ENCODE assay signal across 8 cellular contexts in genomic region chr9:127224178-127224882, GRCh38. TPM values are rescaled to one million over a fixed set of nuclear protein-coding genes. Genes with fewer than 3 reads are reported as not detected.
DNase-seq lines count a peak whose midpoint lies in the region; TF ChIP-seq lines count a peak whose summit lies in the region.

No MANE protein-coding gene starts in this region.

- H3K9me3 Mint-ChIP-seq in activated naive CD4-positive, alpha-beta T cell treated with anti-CD3 and anti-CD28 coated beads, Interleukin-2, amount 10 ng/mL, durations not matched to agents 7 days and 5 days = no peaks in the 10 kb centered on the region

- TF ChIP-seq CTCF in DOHH2 (IDR thresholded peaks at IDR 0.05; ENCODE audit: low read depth, low read length, poor library complexity, severe bottlenecking) (no peak), neutrophil (IDR thresholded peaks at IDR 0.05) (no peak)

- in situ Hi-C loops in GM23248 (cut with MboI) = no loop called here

- H3K4me1 Mint-ChIP-seq in activated naive CD4-positive, alpha-beta T cell treated with anti-CD3 and anti-CD28 coated beads, Interleukin-2, amount 10 ng/mL, durations not matched to agents 7 days and 5 days = peaks cover 36% of the 10 kb centered on the region

- H3K9me2 ChIP-seq in DOHH2 (replicated peaks; ENCODE audit: control insufficient read depth, low read length) = no peaks in the 10 kb centered on the region
- no peaks in the 10 kb centered on the region for H3K9me2 ChIP-seq in GM23248 (ENCODE audit: insufficient read depth)

- peak overlapping the region; percentile 64 for H3K27ac Mint-ChIP-seq in activated naive CD4-positive, alpha-beta T cell treated with anti-CD3 and anti-CD28 coated beads, Interleukin-2, amount 10 ng/mL, durations not matched to agents 7 days and 5 days

- WGBS in GM23248 (ENCODE audit: low coverage in 1 of 2, low lambda C conversion rate in 2 of 2, missing lambda C conversion rate in 2 of 2), 2 experiments = 4 to 5% methylated on average over 30 to 55 of the region's 56 CpGs

- H3K4me3 ChIP-seq in DOHH2 (ENCODE audit: low read length) = peak overlapping the region; percentile 79
- H3K4me3 ChIP-seq in GM23248 = peak overlapping the region; percentile 61
- H3K4me3 ChIP-seq in SJCRH30 = peak overlapping the region; percentile 48
- peak overlapping the region; percentile 59 to 76 for H3K4me3 ChIP-seq in neutrophil (ENCODE audit: low read depth in 1 of 2, low read length in 1 of 2)
- peak overlapping the region; percentile 22 to 74 (median 63) for H3K4me3 ChIP-seq in subcutaneous abdominal adipose tissue (ENCODE audit: low read depth in 1 of 5, low read length in 5 of 5)

- no peaks in the 10 kb centered on the region for H3K36me3 Mint-ChIP-seq in activated naive CD4-positive, alpha-beta T cell treated with anti-CD3 and anti-CD28 coated beads, Interleukin-2, amount 10 ng/mL, durations not matched to agents 7 days and 5 days

- DNase-seq in GM23248 (peak; percentile 76), M059J (ENCODE audit: low read depth) (peak; percentile 92), SJCRH30 (peak; percentile 63 to 69), germinal center (ENCODE audit: low spot score) (peak; percentile 99)
- peak; percentile 86 for DNase-seq in activated naive CD4-positive, alpha-beta T cell treated with anti-CD3 and anti-CD28 coated beads, Interleukin-2, amount 10 ng/mL, durations not matched to agents 7 days and 5 days

- H3K27me3 Mint-ChIP-seq in activated naive CD4-positive, alpha-beta T cell treated with anti-CD3 and anti-CD28 coated beads, Interleukin-2, amount 10 ng/mL, durations not matched to agents 7 days and 5 days = peaks cover 71% of the 10 kb centered on the region

- peak overlapping the region; percentile 94 for H3K4me2 ChIP-seq in DOHH2 (ENCODE audit: low read length)
- H3K4me2 ChIP-seq in GM23248 (ENCODE audit: unreplicated experiment) = peak overlapping the region; percentile 58

- H3K27ac ChIP-seq in DOHH2 (ENCODE audit: low read depth, low read length) (no peak overlapping the region), GM23248 (no peak overlapping the region), SJCRH30 (no peak overlapping the region), neutrophil (peak overlapping the region; percentile 49), subcutaneous abdominal adipose tissue (ENCODE audit: low read depth, low read length) (no peak overlapping the region)

- peak overlapping the region; percentile 81 for H2AFZ ChIP-seq in GM23248

- H4K20me1 ChIP-seq in DOHH2 (ENCODE audit: control insufficient read depth, insufficient read depth, low read depth, low read length) = no peaks in the 10 kb centered on the region
- H4K20me1 ChIP-seq in GM23248 (ENCODE audit: insufficient read depth) = no peaks in the 10 kb centered on the region

- H3K9me3 ChIP-seq in DOHH2 (ENCODE audit: control insufficient read depth, insufficient read depth, low read length) (no peaks in the 10 kb centered on the region), GM23248 (ENCODE audit: low read depth) (no peaks in the 10 kb centered on the region), SJCRH30 (replicated peaks) (no peaks in the 10 kb centered on the region), neutrophil (no peaks in the 10 kb centered on the region), subcutaneous abdominal adipose tissue (ENCODE audit: control insufficient read depth in 5 of 5, low read length in 5 of 5) (no peaks in the 10 kb centered on the region)

- peak overlapping the region; percentile 73 for H3K4me3 Mint-ChIP-seq in activated naive CD4-positive, alpha-beta T cell treated with anti-CD3 and anti-CD28 coated beads, Interleukin-2, amount 10 ng/mL, durations not matched to agents 7 days and 5 days

- H3F3A ChIP-seq in DOHH2 (ENCODE audit: control insufficient read depth, insufficient read depth) (no peaks in the 10 kb centered on the region), GM23248 (ENCODE audit: insufficient read depth) (no peaks in the 10 kb centered on the region)

- H3K9ac ChIP-seq in GM23248 (no peak overlapping the region), subcutaneous abdominal adipose tissue (ENCODE audit: low read length in 5 of 5) (peak overlapping the region in 2 of 5 donors; percentile 41 to 44)

- H3K4me1 ChIP-seq in DOHH2 (ENCODE audit: control insufficient read depth, low read length) (peaks cover 26% of the 10 kb centered on the region), GM23248 (ENCODE audit: insufficient read depth) (no peaks in the 10 kb centered on the region), SJCRH30 (no peaks in the 10 kb centered on the region), neutrophil (ENCODE audit: control insufficient read depth in 1 of 2, insufficient read depth in 1 of 2, low read depth in 1 of 2, low read length in 1 of 2) (peaks cover 19 to 32% of the 10 kb centered on the region in 2 experiments), subcutaneous abdominal adipose tissue (ENCODE audit: control insufficient read depth in 5 of 5, insufficient read depth in 5 of 5, low read length in 5 of 5) (peaks cover 3 to 24% (median 19%) of the 10 kb centered on the region in 5 donors)

- H3K27me3 ChIP-seq in DOHH2 (ENCODE audit: control insufficient read depth, low read length) (peaks cover 38% of the 10 kb centered on the region), GM23248 (replicated peaks; ENCODE audit: insufficient read depth) (peaks cover 33% of the 10 kb centered on the region), SJCRH30 (no peaks in the 10 kb centered on the region; the same call in 1 of the 2 replicates), neutrophil (peaks cover 65% of the 10 kb centered on the region), subcutaneous abdominal adipose tissue (ENCODE audit: control insufficient read depth in 5 of 5, insufficient read depth in 4 of 5, low read length in 5 of 5) (no peaks in the 10 kb centered on the region)

- CTCF ChIA-PET in activated naive CD4-positive, alpha-beta T cell treated with anti-CD3 and anti-CD28 coated beads, Interleukin-2, amount 10 ng/mL, durations not matched to agents 7 days and 5 days (lab: Charles Lee) = interaction anchor here (0.5 to 1.9 kb wide), 6 partner anchors 9 to 697 kb away, joined by 3 to 12 read pairs (median 3); no protein-coding TSS in a partner anchor

- H3K79me2 ChIP-seq in DOHH2 (ENCODE audit: control insufficient read depth, low read length) (no peaks in the 10 kb centered on the region), GM23248 (ENCODE audit: insufficient read depth) (no peaks in the 10 kb centered on the region)

- H3K36me3 ChIP-seq in DOHH2 (ENCODE audit: control insufficient read depth, low read length) = no peaks in the 10 kb centered on the region
- no peaks in the 10 kb centered on the region for H3K36me3 ChIP-seq in GM23248 (ENCODE audit: low read depth)
- no peaks in the 10 kb centered on the region for H3K36me3 ChIP-seq in SJCRH30
- no peaks in the 10 kb centered on the region for H3K36me3 ChIP-seq in neutrophil
- H3K36me3 ChIP-seq in subcutaneous abdominal adipose tissue (ENCODE audit: control insufficient read depth in 5 of 5, insufficient read depth in 5 of 5, low read length in 5 of 5) = no peaks in the 10 kb centered on the region

RNA-seq across cellular contexts. Expression of gene GARNL3, which starts 40.2 kb away (rescaled TPM):
- total RNA-seq in GM23248 (2014; rRNA removed; shearing (Covaris generic)) = 0.13 and 0.43 TPM in 2 replicates
- 0.22 and 1.3 TPM in 2 replicates for polyA plus RNA-seq in GM23248 (2016; fragmentation: Nextera tagmentation; extraction: Ambion mirVana)
- 3.6 and 5.9 TPM in 2 replicates for total RNA-seq in M059J (2014; rRNA removed; shearing (Covaris generic))
- total RNA-seq in SJCRH30 (2014; rRNA removed; shearing (Covaris generic)) = 3.3 and 4.6 TPM in 2 replicates
